In genomic region chr17:10482252-10482651, GRCh38 we compare ENCODE assay signal across 39 cellular contexts. TPM values are rescaled to one million over a fixed set of nuclear protein-coding genes. Genes with fewer than 3 reads are reported as not detected.
"Had no signal": no experiment of that assay in that cellular context is flagged by ENCODE, and none has a peak within 500 bp of the region (broad histone marks: within the 10 kb centered on the region; RNA-seq: fewer than 3 reads in every experiment).

No MANE protein-coding gene starts in this region.

- H3K27me3 ChIP-seq: MG63 had no signal

- DNase-seq: Karpas-422, Kasumi-1, MG63, MM.1S, MV-4-11, NCI-H1048, NCI-H1092, NCI-H1092 treated with DMSO at 0.1 percent for 48 hours, NCI-H1105, NCI-H1105 treated with DMSO at 0.1 percent for 48 hours, NCI-H1417, NCI-H1417 treated with DMSO at 0.1 percent for 48 hours, NCI-H1436, NCI-H1436 treated with DMSO at 0.1 percent for 48 hours, NCI-H146, NCI-H1694, NCI-H1694 treated with DMSO at 0.1 percent for 48 hours, NCI-H187, NCI-H187 treated with DMSO at 0.1 percent for 48 hours, NCI-H1930, NCI-H2029, NCI-H2029 treated with DMSO at 0.1 percent for 48 hours, NCI-H2081, NCI-H2081 treated with DMSO at 0.1 percent for 48 hours, NCI-H2107, NCI-H2171, NCI-H2171 treated with DMSO at 0.1 percent for 48 hours, NCI-H2227 treated with DMSO at 0.1 percent for 48 hours, NCI-H226, NCI-H345, NCI-H446, NCI-H446 treated with DMSO at 0.1 percent for 48 hours, NCI-H510A, NCI-H510A treated with DMSO at 0.1 percent for 48 hours, NCI-H524 had no signal

- H3K4me3 ChIP-seq: MG63 had no signal

- H3K36me3 ChIP-seq: MG63 had no signal

RNA-seq across cellular contexts. Expression of gene MYH4, which starts 12.9 kb away (rescaled TPM):
- total RNA-seq: LHCN-M2, M059J, MCF 10A, NCI-H460 had no signal

RNA-seq across cellular contexts. Expression of gene MYH1, which starts 36.1 kb away (rescaled TPM):
- total RNA-seq: LHCN-M2, M059J, MCF 10A, NCI-H460 had no signal
